Comparison of ENCODE assay signal across 27 cellular contexts in genomic region chr9:74975538-74975937, GRCh38.
"Had no signal": no experiment of that assay in that cellular context is flagged by ENCODE, and none has a peak within 500 bp of the region (broad histone marks: within the 10 kb centered on the region; RNA-seq: fewer than 3 reads in every experiment).

No MANE protein-coding gene starts in this region.

- H3K36me3 ChIP-seq: gastrocnemius medialis, lower lobe of right lung had no signal

- H3K27ac ChIP-seq: coronary artery, dorsolateral prefrontal cortex, epithelial cell of prostate, esophagus squamous epithelium, gastrocnemius medialis, heart right ventricle, left lung, lower lobe of right lung had no signal

- H3K4me3 Mint-ChIP-seq: effector memory CD8-positive, alpha-beta T cell; endodermal cell; mesothelial cell of epicardium had no signal

- H3K27me3 Mint-ChIP-seq: effector memory CD8-positive, alpha-beta T cell had no signal

- H3K27ac Mint-ChIP-seq: effector memory CD8-positive, alpha-beta T cell; endodermal cell; mesothelial cell of epicardium had no signal

- H3K27me3 ChIP-seq: dorsolateral prefrontal cortex, esophagus squamous epithelium, gastrocnemius medialis, heart right ventricle, left lung had no signal

- FAIRE-seq: colon, endometrium, keratinocyte had no signal

- H3K4me3 ChIP-seq: coronary artery, dorsolateral prefrontal cortex, esophagus squamous epithelium, gastrocnemius medialis, heart right ventricle, left lung, lower lobe of right lung, mucosa of descending colon had no signal

- H3K9me3 Mint-ChIP-seq: effector memory CD8-positive, alpha-beta T cell had no signal

- DNase-seq: dermis blood vessel endothelial cell; dorsolateral prefrontal cortex; effector CD8-positive, alpha-beta T cell; effector memory CD8-positive, alpha-beta T cell; endodermal cell; erythroblast; esophagus squamous epithelium; foreskin fibroblast; foreskin melanocyte; gastrocnemius medialis; glutamatergic neuron; head of caudate nucleus; heart right ventricle; hippocampal formation; left cardiac atrium; left lung; left ventricle myocardium superior; lower lobe of right lung; mesenchymal stem cell; mucosa of descending colon had no signal

- H3K9me3 ChIP-seq: gastrocnemius medialis had no signal

- H3K4me1 Mint-ChIP-seq: endodermal cell, mesothelial cell of epicardium had no signal

- H3K4me1 ChIP-seq: esophagus squamous epithelium, gastrocnemius medialis, heart right ventricle, left lung, lower lobe of right lung had no signal

- ATAC-seq: effector memory CD8-positive, alpha-beta T cell; esophagus mucosa; gastrocnemius medialis; heart right ventricle; left cardiac atrium; left lung; left ventricle myocardium superior; lower lobe of right lung; mucosa of descending colon had no signal
